8 cellular contexts compared by ENCODE assay signal in genomic region chrX:1452497-1453389, GRCh38. TPM values are rescaled to one million over a fixed set of nuclear protein-coding genes. Genes with fewer than 3 reads are reported as not detected.
DNase-seq lines count a peak whose midpoint lies in the region; ATAC-seq, FAIRE-seq and TF ChIP-seq lines count a peak whose summit lies in the region.

TSS of gene ASMTL (minus strand) at chrX:1452909. CDS start at chrX:1452840, 69 bp downstream.

- CTCF ChIA-PET in HCT116 (lab: Charles Lee): no interaction called here
- CTCF ChIA-PET in activated naive CD4-positive, alpha-beta T cell treated with anti-CD3 and anti-CD28 coated beads for 36 hours (lab: Charles Lee): no interaction called here

- TF ChIP-seq POLR2A in HCT116 (IDR thresholded peaks at IDR 0.05; ENCODE audit: borderline replicate concordance, extremely low read depth, insufficient read depth, insufficient read length): peak; percentile 83
- TF ChIP-seq POLR2A in upper lobe of left lung (IDR thresholded peaks at IDR 0.05): peak in 3 of 4 donors; percentile 59 to 89 (median 70)

- no peak within 1 kb of the TSS for H3K23ac ChIP-seq in trophoblast cell (ENCODE audit: low read length)

- WGBS in trophoblast cell (ENCODE audit: extremely low coverage, insufficient coverage, insufficient read length): no CpG with 5 or more reads among the region's 76 CpGs
- WGBS in upper lobe of left lung, 2 donors: 0 to 1% methylated on average over 26 to 46 of the region's 76 CpGs

- TF ChIP-seq RAD21 in HCT116 (IDR thresholded peaks at IDR 0.05; ENCODE audit: low read depth): no peak

- peak within 1 kb of the TSS; percentile 13 for H2BK5ac ChIP-seq in trophoblast cell (ENCODE audit: low read depth, low read length, poor library complexity)

- H4K20me1 ChIP-seq in HCT116 (ENCODE audit: insufficient read depth): no peaks in the 10 kb centered on the region

- intact Hi-C loops in HCT116 (cut with micrococcal nuclease): loop anchor here (5.0 to 10.0 kb wide), 5 partner anchors 130 to 1175 kb away; no protein-coding TSS in a partner anchor
- intact Hi-C loops in activated naive CD4-positive, alpha-beta T cell treated with anti-CD3 and anti-CD28 coated beads for 36 hours (cut with micrococcal nuclease): loop anchor here (1.0 to 5.0 kb wide), 12 partner anchors 10 to 1258 kb away; partner anchors contain the start of genes AKAP17A, GTPBP6 and SLC25A6

- TSS peak; percentile 50 for BruUV-seq in HCT116 (replicated peaks; lab: Mats Ljungman, UMichigan)

- peak within 1 kb of the TSS; percentile 59 for H4K91ac ChIP-seq in trophoblast cell (ENCODE audit: low read depth, low read length)

- no peak within 1 kb of the TSS for H2AK5ac ChIP-seq in trophoblast cell (ENCODE audit: low read length)

- H4K8ac ChIP-seq in trophoblast cell (ENCODE audit: low read depth, low read length): peak within 1 kb of the TSS; percentile 79

- peak within 1 kb of the TSS; percentile 12 for H4K12ac ChIP-seq in trophoblast cell (ENCODE audit: low read depth, low read length)

- RAD21 ChIA-PET in HCT116 (lab: Charles Lee; ENCODE audit: low non-redundant PET in 1 of 2, low total read pairs in 2 of 2, uncharacterized antibody in 2 of 2, unreplicated experiment in 2 of 2): no interaction called here

- H3K79me1 ChIP-seq in trophoblast cell (ENCODE audit: low read length): peaks cover 5% of the 10 kb centered on the region

- peak; percentile 87 for ATAC-seq in HCT116
- peak; percentile 96 to 99 for ATAC-seq in upper lobe of left lung (ENCODE audit: low FRiP score in 2 of 2)

- H3K18ac ChIP-seq in trophoblast cell (ENCODE audit: low read length): peak within 1 kb of the TSS; percentile 54

- peak within 1 kb of the TSS; percentile 82 to 83 for H3K4me3 ChIP-seq in HCT116 (replicated peaks in 1 of 2; ENCODE audit: low read depth in 1 of 2, low read length in 2 of 2)
- peak within 1 kb of the TSS; percentile 85 for H3K4me3 ChIP-seq in NT2/D1 (ENCODE audit: insufficient read length, low read depth)
- H3K4me3 ChIP-seq in trophoblast cell (ENCODE audit: low read depth, low read length): peak within 1 kb of the TSS; percentile 100
- peak within 1 kb of the TSS; percentile 76 to 85 (median 80) for H3K4me3 ChIP-seq in upper lobe of left lung

- H3K9me3 ChIP-seq in HCT116 (ENCODE audit: control insufficient read depth in 1 of 2, insufficient read depth in 1 of 2, low read depth in 1 of 2, low read length in 2 of 2) (no peaks in the 10 kb centered on the region; a peak in 1 of 4 replicates), NT2/D1 (ENCODE audit: insufficient read depth, low read length) (peaks cover 26% of the 10 kb centered on the region), trophoblast cell (ENCODE audit: insufficient read depth, low read depth, low read length) (peaks cover 7% of the 10 kb centered on the region), upper lobe of left lung (no peaks in the 10 kb centered on the region)

- peak; percentile 91 for DNase-seq in HCT116 (ENCODE audit: low read depth, low spot score)
- DNase-seq in NT2/D1 (ENCODE audit: low read depth, low spot score): peak; percentile 96
- DNase-seq in activated naive CD4-positive, alpha-beta T cell treated with anti-CD3 and anti-CD28 coated beads for 36 hours: peak; percentile 100
- peak; percentile 99 for DNase-seq in glomerular visceral epithelial cell (ENCODE audit: extremely low spot score)
- DNase-seq in trophoblast cell: peak; percentile 98 to 99
- peak; percentile 100 for DNase-seq in upper lobe of left lung
- DNase-seq in NCI-H2107 (lab: John Stamatoyannopoulos, UW): no peak

- peak within 1 kb of the TSS; percentile 93 for H3K9ac ChIP-seq in HCT116 (ENCODE audit: low read length)
- H3K9ac ChIP-seq in NT2/D1 (ENCODE audit: insufficient read length, low read depth): peak within 1 kb of the TSS; percentile 92
- H3K9ac ChIP-seq in trophoblast cell (ENCODE audit: low read length): peak within 1 kb of the TSS; percentile 94

- H3K27ac Mint-ChIP-seq in activated naive CD4-positive, alpha-beta T cell treated with anti-CD3 and anti-CD28 coated beads for 36 hours: peak within 1 kb of the TSS; percentile 90

- no peak for TF ChIP-seq CTCF in HCT116 (IDR thresholded peaks at IDR 0.05 in 2 of 3, conservative IDR thresholded peaks at IDR 0.05 in 1 of 3; ENCODE audit: borderline replicate concordance in 1 of 3, insufficient read depth in 1 of 3, low read depth in 2 of 3, low read length in 2 of 3)
- TF ChIP-seq CTCF in upper lobe of left lung (IDR thresholded peaks at IDR 0.05): peak in 1 of 6 experiments; percentile 17

- H3K27ac ChIP-seq in HCT116 (ENCODE audit: low read depth, low read length): peak within 1 kb of the TSS; percentile 71
- peak within 1 kb of the TSS; percentile 45 for H3K27ac ChIP-seq in trophoblast cell (ENCODE audit: low read depth, low read length)
- H3K27ac ChIP-seq in upper lobe of left lung: peak within 1 kb of the TSS; percentile 89 to 97 (median 92)

- peak within 1 kb of the TSS; percentile 43 for H3K4ac ChIP-seq in trophoblast cell (ENCODE audit: low read depth, low read length)

- H3K4me1 ChIP-seq in HCT116 (ENCODE audit: control insufficient read depth in 1 of 2, insufficient read depth in 2 of 2, low read length in 2 of 2) (peaks cover 0 to 8% of the 10 kb centered on the region in 2 experiments; a peak in 1 of 4 replicates), NT2/D1 (ENCODE audit: insufficient read depth, insufficient read length) (peaks cover 2% of the 10 kb centered on the region), trophoblast cell (ENCODE audit: control insufficient read depth in 1 of 2, insufficient read depth in 2 of 2, low read length in 2 of 2) (peaks cover 2 to 5% of the 10 kb centered on the region in 2 experiments), upper lobe of left lung (peaks cover 6 to 29% (median 17%) of the 10 kb centered on the region in 4 donors)

- H3K4me2 ChIP-seq in HCT116 (ENCODE audit: low read length): peak within 1 kb of the TSS; percentile 80
- H3K4me2 ChIP-seq in trophoblast cell (ENCODE audit: low read length): peak within 1 kb of the TSS; percentile 83

- peak; percentile 98 for FAIRE-seq in G401.6 (lab: Jason Lieb, UNC)

- H3K9me2 ChIP-seq in HCT116 (ENCODE audit: insufficient read depth): no peaks in the 10 kb centered on the region

- TF ChIP-seq EP300 in upper lobe of left lung (IDR thresholded peaks at IDR 0.05): no peak

- H3K36me3 Mint-ChIP-seq in activated naive CD4-positive, alpha-beta T cell treated with anti-CD3 and anti-CD28 coated beads for 36 hours (ENCODE audit: low read depth): peaks cover 23% of the 10 kb centered on the region

- peak within 1 kb of the TSS; percentile 49 for H3K14ac ChIP-seq in trophoblast cell (ENCODE audit: low read length)

- H2AFZ ChIP-seq in HCT116 (ENCODE audit: low read depth, low read length, poor library complexity, severe bottlenecking) (no peak within 1 kb of the TSS), trophoblast cell (ENCODE audit: insufficient read depth, low read length, poor library complexity) (peak within 1 kb of the TSS; percentile 66)

- H2BK120ac ChIP-seq in trophoblast cell (ENCODE audit: insufficient read depth, low read length, poor library complexity): peak within 1 kb of the TSS; percentile 43

- no peaks in the 10 kb centered on the region for H3K27me3 Mint-ChIP-seq in activated naive CD4-positive, alpha-beta T cell treated with anti-CD3 and anti-CD28 coated beads for 36 hours (ENCODE audit: low read depth)

- H3K36me3 ChIP-seq in HCT116 (ENCODE audit: control insufficient read depth in 1 of 2, insufficient read depth in 2 of 2, low read length in 2 of 2): peaks cover 0 to 11% of the 10 kb centered on the region in 2 experiments; a peak in 1 of 4 replicates
- peaks cover 22% of the 10 kb centered on the region for H3K36me3 ChIP-seq in NT2/D1 (ENCODE audit: insufficient read depth, insufficient read length, low read length)
- H3K36me3 ChIP-seq in trophoblast cell (ENCODE audit: control insufficient read depth in 1 of 2, insufficient read depth in 2 of 2, low read length in 2 of 2): no peaks in the 10 kb centered on the region
- H3K36me3 ChIP-seq in upper lobe of left lung: no peaks in the 10 kb centered on the region

- H3K27me3 ChIP-seq in HCT116 (ENCODE audit: insufficient read depth, low read length): no peaks in the 10 kb centered on the region
- H3K27me3 ChIP-seq in NT2/D1 (ENCODE audit: insufficient read depth, insufficient read length): no peaks in the 10 kb centered on the region
- no peaks in the 10 kb centered on the region for H3K27me3 ChIP-seq in trophoblast cell (ENCODE audit: insufficient read depth, low read length)
- H3K27me3 ChIP-seq in upper lobe of left lung: no peaks in the 10 kb centered on the region

- peaks cover 17% of the 10 kb centered on the region for H3K9me3 Mint-ChIP-seq in activated naive CD4-positive, alpha-beta T cell treated with anti-CD3 and anti-CD28 coated beads for 36 hours

- POLR2A ChIA-PET in HCT116 (lab: Charles Lee): no interaction called here

- H2BK12ac ChIP-seq in trophoblast cell (ENCODE audit: low read length): no peak within 1 kb of the TSS

- peaks cover 19% of the 10 kb centered on the region for H3K4me1 Mint-ChIP-seq in activated naive CD4-positive, alpha-beta T cell treated with anti-CD3 and anti-CD28 coated beads for 36 hours (ENCODE audit: low read depth)

- peak within 1 kb of the TSS; percentile 89 for H3K4me3 Mint-ChIP-seq in activated naive CD4-positive, alpha-beta T cell treated with anti-CD3 and anti-CD28 coated beads for 36 hours

- peaks cover 48% of the 10 kb centered on the region for H3K79me2 ChIP-seq in HCT116 (ENCODE audit: insufficient read depth, low read length)
- H3K79me2 ChIP-seq in trophoblast cell (ENCODE audit: control insufficient read depth, insufficient read depth, low read length, poor library complexity): peaks cover 2% of the 10 kb centered on the region

TF ChIP-seq in HCT116, 20 proteins besides CTCF, POLR2A, EP300 and RAD21:
- TF ChIP-seq POLR2AphosphoS5 (IDR thresholded peaks at IDR 0.05; ENCODE audit: low read depth, low read length) (peak; percentile 91), JUND (IDR thresholded peaks at IDR 0.05) (no peak)

RNA-seq across cellular contexts. Expression of gene ASMTL, which starts in this region (rescaled TPM):
- total RNA-seq in HCT116 (2021; ENCODE audit: unreplicated experiment) (59.6 TPM), upper lobe of left lung (10 to 100 TPM; 11.0 to 28.3 (median 23.2) TPM)
- polyA plus RNA-seq in HCT116 (2012): 50.5 and 59.2 TPM in 2 replicates
- 10 to 100 TPM; 45.1 to 47.2 TPM for total RNA-seq in activated naive CD4-positive, alpha-beta T cell treated with anti-CD3 and anti-CD28 coated beads for 36 hours
- polyA plus RNA-seq in trophoblast cell (2013): 25.0 and 26.2 TPM in 2 replicates
